1 cellular context compared by ENCODE assay signal in genomic region chr9:130188860-130189481, GRCh38.
A peak's percentile ranks its signal among the peaks of the same experiment; 100 is the strongest.
TF ChIP-seq lines count a peak whose summit lies in the region.

No MANE protein-coding gene starts in this region.

TF ChIP-seq in K562, 482 proteins besides CTCF, POLR2A, EP300 and RAD21 (continued from another document):
- no peak for TF ChIP-seq AFF4 (CRISPR knock-in tag; IDR thresholded peaks at IDR 0.05)
- peak; percentile 64 for TF ChIP-seq DACH1 (IDR thresholded peaks at IDR 0.05; ENCODE audit: partially characterized antibody)
- no peak for TF ChIP-seq CCNT2 (IDR thresholded peaks at IDR 0.05; ENCODE audit: borderline replicate concordance, extremely low read depth, insufficient read length, low read depth, low read length)
- TF ChIP-seq L3MBTL2 (IDR thresholded peaks at IDR 0.05) = no peak
- TF ChIP-seq HNRNPUL1 (IDR thresholded peaks at IDR 0.05; ENCODE audit: low read length) = no peak
- TF ChIP-seq ZNF134 (CRISPR knock-in tag; conservative IDR thresholded peaks at IDR 0.05) = no peak
